Comparison of ENCODE assay signal across 14 cellular contexts in the genomic region with DNA sequence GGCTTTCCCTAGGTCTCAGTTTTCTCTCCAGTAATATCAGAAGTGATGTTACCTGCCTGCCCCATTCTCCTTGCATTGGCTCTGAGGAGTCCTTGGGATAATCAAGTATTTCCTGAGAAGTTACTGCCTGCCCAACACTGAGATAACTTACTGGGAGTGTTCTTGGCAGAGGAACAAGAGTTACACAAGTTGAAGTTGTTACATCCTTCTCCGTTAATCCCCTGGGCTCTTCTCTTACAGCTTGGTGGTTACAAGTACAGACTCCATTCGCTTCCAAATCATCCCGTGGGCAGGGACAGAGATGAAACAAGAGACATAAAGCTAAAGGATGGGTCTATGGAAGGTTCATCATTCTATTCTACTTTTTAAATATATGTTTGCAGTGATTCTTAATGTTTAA.
DNase-seq lines count a peak whose midpoint lies in the region; ATAC-seq and TF ChIP-seq lines count a peak whose summit lies in the region.
"Had no signal": no experiment of that assay in that cellular context is flagged by ENCODE, and none has a peak within 500 bp of the region (broad histone marks: within the 10 kb centered on the region; RNA-seq: fewer than 3 reads in every experiment).

No MANE protein-coding gene starts in this region.

- no peaks in the 10 kb centered on the region for H3K27me3 ChIP-seq in brain microvascular endothelial cell (replicated peaks)
- H3K27me3 ChIP-seq in right atrium auricular region, result no peaks in the 10 kb centered on the region
- H3K27me3 ChIP-seq: right lobe of liver had no signal

- TF ChIP-seq CTCF in HFF-Myc (IDR thresholded peaks at IDR 0.05; ENCODE audit: low read depth, low read length, missing control alignments), result no peak
- no peak for TF ChIP-seq CTCF in brain microvascular endothelial cell (IDR thresholded peaks at IDR 0.05; ENCODE audit: low read depth, low read length, missing control alignments)
- TF ChIP-seq CTCF in right atrium auricular region (IDR thresholded peaks at IDR 0.05), result no peak

- H3K36me3 ChIP-seq in brain microvascular endothelial cell (replicated peaks) (peaks cover 7% of the 10 kb centered on the region), right atrium auricular region (no peaks in the 10 kb centered on the region)
- H3K36me3 ChIP-seq: right lobe of liver had no signal

- H3K4me1 Mint-ChIP-seq in stimulated activated effector memory CD8-positive, alpha-beta T cell treated with anti-CD3 and anti-CD28 coated beads, Interleukin-12 subunit alpha, Interleukin-12 subunit beta, amount 100 ng/mL, for 72 hours, result peaks cover 13% of the 10 kb centered on the region

- no peak for ATAC-seq in stimulated activated effector memory CD8-positive, alpha-beta T cell treated with anti-CD3 and anti-CD28 coated beads, Interleukin-12 subunit alpha, Interleukin-12 subunit beta, amount 100 ng/mL, for 72 hours
- no peak for ATAC-seq in GM19324 (IDR thresholded peaks at IDR 0.05; ENCODE audit: low FRiP score, unreplicated experiment)
- ATAC-seq: K562, right lobe of liver had no signal

- H3K9me3 ChIP-seq in right atrium auricular region, result no peaks in the 10 kb centered on the region
- H3K9me3 ChIP-seq: right lobe of liver had no signal

- H3K4me3 ChIP-seq in HFF-Myc (replicated peaks; ENCODE audit: low read depth, low read length) (no peak overlapping the region), brain microvascular endothelial cell (ENCODE audit: low read depth, low read length) (no peak overlapping the region), right atrium auricular region (no peak overlapping the region)
- H3K4me3 ChIP-seq: K562, right lobe of liver had no signal

- H3K27ac Mint-ChIP-seq in stimulated activated effector memory CD8-positive, alpha-beta T cell treated with anti-CD3 and anti-CD28 coated beads, Interleukin-12 subunit alpha, Interleukin-12 subunit beta, amount 100 ng/mL, for 72 hours, result peak overlapping the region; percentile 84
- H3K27ac Mint-ChIP-seq: activated naive CD4-positive, alpha-beta T cell treated with anti-CD3 and anti-CD28 coated beads for 36 hours had no signal

- no peaks in the 10 kb centered on the region for H3K9me3 Mint-ChIP-seq in stimulated activated effector memory CD8-positive, alpha-beta T cell treated with anti-CD3 and anti-CD28 coated beads, Interleukin-12 subunit alpha, Interleukin-12 subunit beta, amount 100 ng/mL, for 72 hours
- H3K9me3 Mint-ChIP-seq: activated naive CD4-positive, alpha-beta T cell treated with anti-CD3 and anti-CD28 coated beads for 36 hours had no signal

- in situ Hi-C loops in brain microvascular endothelial cell (cut with HindIII; ENCODE audit: low pct_ligation_motif_present, low sequenced_read_pairs), result no loop called here

- peaks cover 10% of the 10 kb centered on the region for H3K36me3 Mint-ChIP-seq in stimulated activated effector memory CD8-positive, alpha-beta T cell treated with anti-CD3 and anti-CD28 coated beads, Interleukin-12 subunit alpha, Interleukin-12 subunit beta, amount 100 ng/mL, for 72 hours

- H3K27ac ChIP-seq in brain microvascular endothelial cell, result peak overlapping the region; percentile 88
- peak overlapping the region; percentile 51 to 64 for H3K27ac ChIP-seq in right atrium auricular region
- H3K27ac ChIP-seq: right lobe of liver had no signal

- H3K4me1 ChIP-seq in right atrium auricular region, result peaks cover 0 to 58% of the 10 kb centered on the region in 2 donors
- H3K4me1 ChIP-seq: right lobe of liver had no signal

- DNase-seq in HFF-Myc (ENCODE audit: extremely low read depth, low read depth), result peak; percentile 63
- peak; percentile 77 for DNase-seq in brain microvascular endothelial cell
- no peak for DNase-seq in right atrium auricular region (ENCODE audit: low spot score)
- no peak for DNase-seq in stimulated activated effector memory CD8-positive, alpha-beta T cell treated with anti-CD3 and anti-CD28 coated beads, Interleukin-12 subunit alpha, Interleukin-12 subunit beta, amount 100 ng/mL, for 72 hours (ENCODE audit: low spot score in 2 of 2)
- no peak for DNase-seq in NCI-H1417 treated with DMSO at 0.1 percent for 48 hours (lab: John Stamatoyannopoulos, UW)
- no peak for DNase-seq in NCI-H2227 (lab: John Stamatoyannopoulos, UW; ENCODE audit: unreplicated experiment)
- no peak for DNase-seq in inferior parietal cortex (ENCODE audit: extremely low spot score)
- DNase-seq: activated CD4-positive, alpha-beta T cell treated with anti-CD3 and anti-CD28 coated beads for 1 hour; activated naive CD4-positive, alpha-beta T cell treated with anti-CD3 and anti-CD28 coated beads for 36 hours; NCI-H2171; right lobe of liver; SHP77 had no signal

- no peak overlapping the region for H3K4me3 Mint-ChIP-seq in stimulated activated effector memory CD8-positive, alpha-beta T cell treated with anti-CD3 and anti-CD28 coated beads, Interleukin-12 subunit alpha, Interleukin-12 subunit beta, amount 100 ng/mL, for 72 hours
- H3K4me3 Mint-ChIP-seq: activated naive CD4-positive, alpha-beta T cell treated with anti-CD3 and anti-CD28 coated beads for 36 hours had no signal

Comparison
In these comparisons a context has a peak if more than half of its experiments do, and no peak if none do; other contexts are left out.
1. DNase-seq: peak in HFF-Myc (single experiment) and brain microvascular endothelial cell (single experiment); none in right atrium auricular region (single experiment), stimulated activated effector memory CD8-positive, alpha-beta T cell treated with anti-CD3 and anti-CD28 coated beads, Interleukin-12 subunit alpha, Interleukin-12 subunit beta, amount 100 ng/mL, for 72 hours (0 of 2), NCI-H1417 treated with DMSO at 0.1 percent for 48 hours (single experiment), NCI-H2227 (single experiment) and inferior parietal cortex (single experiment).